Comparison of ENCODE assay signal across 1 cellular context in the genomic region with DNA sequence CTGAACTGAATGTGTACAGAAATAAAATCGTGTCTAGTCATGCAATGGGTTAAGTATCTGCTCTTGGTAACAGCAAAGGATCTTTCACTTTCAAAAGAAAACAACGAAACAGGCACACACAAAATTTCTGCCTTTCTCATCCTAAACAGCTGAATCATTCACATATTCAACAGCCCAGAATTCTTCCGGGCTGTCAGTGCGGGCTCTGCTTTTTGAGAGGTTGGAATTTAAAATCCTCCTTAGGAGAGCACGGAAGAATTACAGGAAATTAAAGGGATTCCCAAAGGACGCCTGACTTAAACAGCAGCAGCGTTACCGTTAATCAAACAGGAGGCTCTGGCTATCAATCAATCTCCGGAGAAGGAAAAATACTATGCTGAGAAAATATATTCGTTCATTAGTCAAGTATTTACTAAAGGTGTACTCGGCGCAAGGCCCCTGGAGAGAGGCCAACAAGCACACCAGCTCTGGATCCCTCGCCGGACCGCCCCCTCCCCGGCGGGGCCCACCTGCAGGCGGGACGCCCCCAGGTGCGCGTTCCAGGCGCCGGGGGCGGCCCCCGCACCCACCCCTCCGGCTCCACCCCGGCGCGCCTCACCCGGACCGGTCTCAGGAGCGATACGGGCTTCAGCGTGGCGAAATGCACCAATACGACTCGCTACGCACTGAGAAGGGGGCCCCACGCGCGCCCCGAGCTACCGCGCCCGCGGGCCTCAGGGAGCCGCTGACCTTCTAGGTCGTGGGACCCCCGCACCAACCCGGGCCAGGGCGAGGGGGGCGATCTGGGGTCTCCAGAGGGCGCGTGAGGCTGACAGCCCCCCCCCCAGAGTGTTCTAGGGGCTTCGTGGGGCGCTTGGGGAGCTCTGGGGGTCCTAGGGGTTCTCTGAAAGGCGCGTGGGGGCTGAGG.
A peak's percentile ranks its signal among the peaks of the same experiment; 100 is the strongest.
TF ChIP-seq lines count a peak whose summit lies in the region.

No MANE protein-coding gene starts in this region.

TF ChIP-seq in HepG2, 621 proteins besides CTCF, POLR2A, EP300 and RAD21 (continues in another document):
- TF ChIP-seq ZNF547 (CRISPR knock-in tag; IDR thresholded peaks at IDR 0.05) = peak; percentile 33; the same call in 1 of the 2 replicates
- TF ChIP-seq ZNF652 (CRISPR knock-in tag; IDR thresholded peaks at IDR 0.05; ENCODE audit: borderline replicate concordance, low read depth) = peak; percentile 86
- TF ChIP-seq, protein P1, sequence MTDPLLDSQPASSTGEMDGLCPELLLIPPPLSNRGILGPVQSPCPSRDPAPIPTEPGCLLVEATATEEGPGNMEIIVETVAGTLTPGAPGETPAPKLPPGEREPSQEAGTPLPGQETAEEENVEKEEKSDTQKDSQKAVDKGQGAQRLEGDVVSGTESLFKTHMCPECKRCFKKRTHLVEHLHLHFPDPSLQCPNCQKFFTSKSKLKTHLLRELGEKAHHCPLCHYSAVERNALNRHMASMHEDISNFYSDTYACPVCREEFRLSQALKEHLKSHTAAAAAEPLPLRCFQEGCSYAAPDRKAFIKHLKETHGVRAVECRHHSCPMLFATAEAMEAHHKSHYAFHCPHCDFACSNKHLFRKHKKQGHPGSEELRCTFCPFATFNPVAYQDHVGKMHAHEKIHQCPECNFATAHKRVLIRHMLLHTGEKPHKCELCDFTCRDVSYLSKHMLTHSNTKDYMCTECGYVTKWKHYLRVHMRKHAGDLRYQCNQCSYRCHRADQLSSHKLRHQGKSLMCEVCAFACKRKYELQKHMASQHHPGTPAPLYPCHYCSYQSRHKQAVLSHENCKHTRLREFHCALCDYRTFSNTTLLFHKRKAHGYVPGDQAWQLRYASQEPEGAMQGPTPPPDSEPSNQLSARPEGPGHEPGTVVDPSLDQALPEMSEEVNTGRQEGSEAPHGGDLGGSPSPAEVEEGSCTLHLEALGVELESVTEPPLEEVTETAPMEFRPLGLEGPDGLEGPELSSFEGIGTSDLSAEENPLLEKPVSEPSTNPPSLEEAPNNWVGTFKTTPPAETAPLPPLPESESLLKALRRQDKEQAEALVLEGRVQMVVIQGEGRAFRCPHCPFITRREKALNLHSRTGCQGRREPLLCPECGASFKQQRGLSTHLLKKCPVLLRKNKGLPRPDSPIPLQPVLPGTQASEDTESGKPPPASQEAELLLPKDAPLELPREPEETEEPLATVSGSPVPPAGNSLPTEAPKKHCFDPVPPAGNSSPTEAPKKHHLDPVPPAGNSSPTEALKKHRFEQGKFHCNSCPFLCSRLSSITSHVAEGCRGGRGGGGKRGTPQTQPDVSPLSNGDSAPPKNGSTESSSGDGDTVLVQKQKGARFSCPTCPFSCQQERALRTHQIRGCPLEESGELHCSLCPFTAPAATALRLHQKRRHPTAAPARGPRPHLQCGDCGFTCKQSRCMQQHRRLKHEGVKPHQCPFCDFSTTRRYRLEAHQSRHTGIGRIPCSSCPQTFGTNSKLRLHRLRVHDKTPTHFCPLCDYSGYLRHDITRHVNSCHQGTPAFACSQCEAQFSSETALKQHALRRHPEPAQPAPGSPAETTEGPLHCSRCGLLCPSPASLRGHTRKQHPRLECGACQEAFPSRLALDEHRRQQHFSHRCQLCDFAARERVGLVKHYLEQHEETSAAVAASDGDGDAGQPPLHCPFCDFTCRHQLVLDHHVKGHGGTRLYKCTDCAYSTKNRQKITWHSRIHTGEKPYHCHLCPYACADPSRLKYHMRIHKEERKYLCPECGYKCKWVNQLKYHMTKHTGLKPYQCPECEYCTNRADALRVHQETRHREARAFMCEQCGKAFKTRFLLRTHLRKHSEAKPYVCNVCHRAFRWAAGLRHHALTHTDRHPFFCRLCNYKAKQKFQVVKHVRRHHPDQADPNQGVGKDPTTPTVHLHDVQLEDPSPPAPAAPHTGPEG (CRISPR knock-in tag; IDR thresholded peaks at IDR 0.05) = no peak
- 0 out of 2 replicates have a peak, but pooled peaks have one; percentile 23 for TF ChIP-seq ZNF430 (CRISPR knock-in tag; IDR thresholded peaks at IDR 0.05)
- TF ChIP-seq ZFP41 (CRISPR knock-in tag; IDR thresholded peaks at IDR 0.05; ENCODE audit: borderline replicate concordance) = no peak
- no peak for TF ChIP-seq CEBPG (CRISPR knock-in tag; IDR thresholded peaks at IDR 0.05)
- TF ChIP-seq ELF1 (CRISPR knock-in tag; IDR thresholded peaks at IDR 0.05) = no peak
- no peak for TF ChIP-seq HES4 (CRISPR knock-in tag; IDR thresholded peaks at IDR 0.05; ENCODE audit: borderline replicate concordance)
- peak; percentile 44; the same call in 1 of the 2 replicates for TF ChIP-seq ARHGAP35 (CRISPR knock-in tag; IDR thresholded peaks at IDR 0.05; ENCODE audit: borderline replicate concordance)
- TF ChIP-seq, protein P2, sequence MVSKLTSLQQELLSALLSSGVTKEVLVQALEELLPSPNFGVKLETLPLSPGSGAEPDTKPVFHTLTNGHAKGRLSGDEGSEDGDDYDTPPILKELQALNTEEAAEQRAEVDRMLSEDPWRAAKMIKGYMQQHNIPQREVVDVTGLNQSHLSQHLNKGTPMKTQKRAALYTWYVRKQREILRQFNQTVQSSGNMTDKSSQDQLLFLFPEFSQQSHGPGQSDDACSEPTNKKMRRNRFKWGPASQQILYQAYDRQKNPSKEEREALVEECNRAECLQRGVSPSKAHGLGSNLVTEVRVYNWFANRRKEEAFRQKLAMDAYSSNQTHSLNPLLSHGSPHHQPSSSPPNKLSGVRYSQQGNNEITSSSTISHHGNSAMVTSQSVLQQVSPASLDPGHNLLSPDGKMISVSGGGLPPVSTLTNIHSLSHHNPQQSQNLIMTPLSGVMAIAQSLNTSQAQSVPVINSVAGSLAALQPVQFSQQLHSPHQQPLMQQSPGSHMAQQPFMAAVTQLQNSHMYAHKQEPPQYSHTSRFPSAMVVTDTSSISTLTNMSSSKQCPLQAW (CRISPR knock-in tag; IDR thresholded peaks at IDR 0.05) = no peak
- no peak for TF ChIP-seq POGZ (CRISPR knock-in tag; IDR thresholded peaks at IDR 0.05)
- TF ChIP-seq, protein P3, sequence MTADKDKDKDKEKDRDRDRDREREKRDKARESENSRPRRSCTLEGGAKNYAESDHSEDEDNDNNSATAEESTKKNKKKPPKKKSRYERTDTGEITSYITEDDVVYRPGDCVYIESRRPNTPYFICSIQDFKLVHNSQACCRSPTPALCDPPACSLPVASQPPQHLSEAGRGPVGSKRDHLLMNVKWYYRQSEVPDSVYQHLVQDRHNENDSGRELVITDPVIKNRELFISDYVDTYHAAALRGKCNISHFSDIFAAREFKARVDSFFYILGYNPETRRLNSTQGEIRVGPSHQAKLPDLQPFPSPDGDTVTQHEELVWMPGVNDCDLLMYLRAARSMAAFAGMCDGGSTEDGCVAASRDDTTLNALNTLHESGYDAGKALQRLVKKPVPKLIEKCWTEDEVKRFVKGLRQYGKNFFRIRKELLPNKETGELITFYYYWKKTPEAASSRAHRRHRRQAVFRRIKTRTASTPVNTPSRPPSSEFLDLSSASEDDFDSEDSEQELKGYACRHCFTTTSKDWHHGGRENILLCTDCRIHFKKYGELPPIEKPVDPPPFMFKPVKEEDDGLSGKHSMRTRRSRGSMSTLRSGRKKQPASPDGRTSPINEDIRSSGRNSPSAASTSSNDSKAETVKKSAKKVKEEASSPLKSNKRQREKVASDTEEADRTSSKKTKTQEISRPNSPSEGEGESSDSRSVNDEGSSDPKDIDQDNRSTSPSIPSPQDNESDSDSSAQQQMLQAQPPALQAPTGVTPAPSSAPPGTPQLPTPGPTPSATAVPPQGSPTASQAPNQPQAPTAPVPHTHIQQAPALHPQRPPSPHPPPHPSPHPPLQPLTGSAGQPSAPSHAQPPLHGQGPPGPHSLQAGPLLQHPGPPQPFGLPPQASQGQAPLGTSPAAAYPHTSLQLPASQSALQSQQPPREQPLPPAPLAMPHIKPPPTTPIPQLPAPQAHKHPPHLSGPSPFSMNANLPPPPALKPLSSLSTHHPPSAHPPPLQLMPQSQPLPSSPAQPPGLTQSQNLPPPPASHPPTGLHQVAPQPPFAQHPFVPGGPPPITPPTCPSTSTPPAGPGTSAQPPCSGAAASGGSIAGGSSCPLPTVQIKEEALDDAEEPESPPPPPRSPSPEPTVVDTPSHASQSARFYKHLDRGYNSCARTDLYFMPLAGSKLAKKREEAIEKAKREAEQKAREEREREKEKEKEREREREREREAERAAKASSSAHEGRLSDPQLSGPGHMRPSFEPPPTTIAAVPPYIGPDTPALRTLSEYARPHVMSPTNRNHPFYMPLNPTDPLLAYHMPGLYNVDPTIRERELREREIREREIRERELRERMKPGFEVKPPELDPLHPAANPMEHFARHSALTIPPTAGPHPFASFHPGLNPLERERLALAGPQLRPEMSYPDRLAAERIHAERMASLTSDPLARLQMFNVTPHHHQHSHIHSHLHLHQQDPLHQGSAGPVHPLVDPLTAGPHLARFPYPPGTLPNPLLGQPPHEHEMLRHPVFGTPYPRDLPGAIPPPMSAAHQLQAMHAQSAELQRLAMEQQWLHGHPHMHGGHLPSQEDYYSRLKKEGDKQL (CRISPR knock-in tag; IDR thresholded peaks at IDR 0.05; ENCODE audit: low read depth) = no peak
- no peak for TF ChIP-seq RELA (CRISPR knock-in tag; IDR thresholded peaks at IDR 0.05)
- no peak for TF ChIP-seq ZNF678 (CRISPR knock-in tag; IDR thresholded peaks at IDR 0.05)
- 0 out of 2 replicates have a peak, but pooled peaks have one; percentile 16 for TF ChIP-seq ZSCAN25 (CRISPR knock-in tag; IDR thresholded peaks at IDR 0.05)
- no peak for TF ChIP-seq MTF2 (CRISPR knock-in tag; IDR thresholded peaks at IDR 0.05; ENCODE audit: borderline replicate concordance)
- TF ChIP-seq TAF1 (CRISPR knock-in tag; IDR thresholded peaks at IDR 0.05) = no peak
- no peak for TF ChIP-seq ZNF30 (CRISPR knock-in tag; IDR thresholded peaks at IDR 0.05)
- TF ChIP-seq NFE2 (CRISPR knock-in tag; IDR thresholded peaks at IDR 0.05) = peak; percentile 68; the same call in 1 of the 2 replicates
- TF ChIP-seq MBNL3 (CRISPR knock-in tag; conservative IDR thresholded peaks at IDR 0.05) = no peak
- TF ChIP-seq SP5 (CRISPR knock-in tag; IDR thresholded peaks at IDR 0.05; ENCODE audit: borderline replicate concordance, low read depth) = peak; percentile 30; the same call in 1 of the 2 replicates
- TF ChIP-seq, protein P4, sequence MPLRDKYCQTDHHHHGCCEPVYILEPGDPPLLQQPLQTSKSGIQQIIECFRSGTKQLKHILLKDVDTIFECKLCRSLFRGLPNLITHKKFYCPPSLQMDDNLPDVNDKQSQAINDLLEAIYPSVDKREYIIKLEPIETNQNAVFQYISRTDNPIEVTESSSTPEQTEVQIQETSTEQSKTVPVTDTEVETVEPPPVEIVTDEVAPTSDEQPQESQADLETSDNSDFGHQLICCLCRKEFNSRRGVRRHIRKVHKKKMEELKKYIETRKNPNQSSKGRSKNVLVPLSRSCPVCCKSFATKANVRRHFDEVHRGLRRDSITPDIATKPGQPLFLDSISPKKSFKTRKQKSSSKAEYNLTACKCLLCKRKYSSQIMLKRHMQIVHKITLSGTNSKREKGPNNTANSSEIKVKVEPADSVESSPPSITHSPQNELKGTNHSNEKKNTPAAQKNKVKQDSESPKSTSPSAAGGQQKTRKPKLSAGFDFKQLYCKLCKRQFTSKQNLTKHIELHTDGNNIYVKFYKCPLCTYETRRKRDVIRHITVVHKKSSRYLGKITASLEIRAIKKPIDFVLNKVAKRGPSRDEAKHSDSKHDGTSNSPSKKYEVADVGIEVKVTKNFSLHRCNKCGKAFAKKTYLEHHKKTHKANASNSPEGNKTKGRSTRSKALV (CRISPR knock-in tag; IDR thresholded peaks at IDR 0.05) = 0 out of 2 replicates have a peak, but pooled peaks have one; percentile 16
- TF ChIP-seq, protein P5, sequence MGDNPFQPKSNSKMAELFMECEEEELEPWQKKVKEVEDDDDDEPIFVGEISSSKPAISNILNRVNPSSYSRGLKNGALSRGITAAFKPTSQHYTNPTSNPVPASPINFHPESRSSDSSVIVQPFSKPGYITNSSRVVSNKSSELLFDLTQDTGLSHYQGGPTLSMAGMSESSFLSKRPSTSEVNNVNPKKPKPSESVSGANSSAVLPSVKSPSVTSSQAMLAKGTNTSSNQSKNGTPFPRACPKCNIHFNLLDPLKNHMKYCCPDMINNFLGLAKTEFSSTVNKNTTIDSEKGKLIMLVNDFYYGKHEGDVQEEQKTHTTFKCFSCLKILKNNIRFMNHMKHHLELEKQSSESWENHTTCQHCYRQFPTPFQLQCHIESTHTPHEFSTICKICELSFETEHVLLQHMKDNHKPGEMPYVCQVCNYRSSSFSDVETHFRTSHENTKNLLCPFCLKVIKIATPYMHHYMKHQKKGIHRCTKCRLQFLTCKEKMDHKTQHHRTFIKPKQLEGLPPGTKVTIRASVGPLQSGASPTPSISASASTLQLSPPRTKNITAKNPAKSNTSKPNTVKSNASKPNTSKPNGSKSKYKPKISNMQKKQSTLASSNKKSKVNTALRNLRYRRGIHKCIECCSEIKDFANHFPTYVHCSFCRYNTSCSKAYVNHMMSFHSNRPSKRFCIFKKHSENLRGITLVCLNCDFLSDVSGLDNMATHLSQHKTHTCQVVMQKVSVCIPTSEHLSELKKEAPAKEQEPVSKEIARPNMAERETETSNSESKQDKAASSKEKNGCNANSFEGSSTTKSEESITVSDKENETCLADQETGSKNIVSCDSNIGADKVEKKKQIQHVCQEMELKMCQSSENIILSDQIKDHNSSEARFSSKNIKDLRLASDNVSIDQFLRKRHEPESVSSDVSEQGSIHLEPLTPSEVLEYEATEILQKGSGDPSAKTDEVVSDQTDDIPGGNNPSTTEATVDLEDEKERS (CRISPR knock-in tag; IDR thresholded peaks at IDR 0.05) = peak; percentile 11; the same call in 1 of the 2 replicates
- no peak for TF ChIP-seq RFXANK (CRISPR knock-in tag; IDR thresholded peaks at IDR 0.05)
- TF ChIP-seq, protein P6, sequence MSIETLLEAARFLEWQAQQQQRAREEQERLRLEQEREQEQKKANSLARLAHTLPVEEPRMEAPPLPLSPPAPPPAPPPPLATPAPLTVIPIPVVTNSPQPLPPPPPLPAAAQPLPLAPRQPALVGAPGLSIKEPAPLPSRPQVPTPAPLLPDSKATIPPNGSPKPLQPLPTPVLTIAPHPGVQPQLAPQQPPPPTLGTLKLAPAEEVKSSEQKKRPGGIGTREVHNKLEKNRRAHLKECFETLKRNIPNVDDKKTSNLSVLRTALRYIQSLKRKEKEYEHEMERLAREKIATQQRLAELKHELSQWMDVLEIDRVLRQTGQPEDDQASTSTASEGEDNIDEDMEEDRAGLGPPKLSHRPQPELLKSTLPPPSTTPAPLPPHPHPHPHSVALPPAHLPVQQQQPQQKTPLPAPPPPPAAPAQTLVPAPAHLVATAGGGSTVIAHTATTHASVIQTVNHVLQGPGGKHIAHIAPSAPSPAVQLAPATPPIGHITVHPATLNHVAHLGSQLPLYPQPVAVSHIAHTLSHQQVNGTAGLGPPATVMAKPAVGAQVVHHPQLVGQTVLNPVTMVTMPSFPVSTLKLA (IDR thresholded peaks at IDR 0.05) = no peak
- no peak for TF ChIP-seq ATF1 (CRISPR knock-in tag; IDR thresholded peaks at IDR 0.05)
- no peak for TF ChIP-seq SP1 (IDR thresholded peaks at IDR 0.05)
- 0 out of 2 replicates have a peak, but pooled peaks have one; percentile 31 for TF ChIP-seq SP1 (CRISPR knock-in tag; IDR thresholded peaks at IDR 0.05)
- no peak for TF ChIP-seq ZNF326 (CRISPR knock-in tag; IDR thresholded peaks at IDR 0.05; ENCODE audit: borderline replicate concordance)
- TF ChIP-seq NR1H2 (CRISPR knock-in tag; IDR thresholded peaks at IDR 0.05; ENCODE audit: borderline replicate concordance, low read depth) = no peak
- peak; percentile 6; the same call in 1 of the 2 replicates for TF ChIP-seq ZFP82 (CRISPR knock-in tag; IDR thresholded peaks at IDR 0.05; ENCODE audit: borderline replicate concordance)
- no peak for TF ChIP-seq MEF2D (CRISPR knock-in tag; IDR thresholded peaks at IDR 0.05)
- no peak for TF ChIP-seq HCFC1 (IDR thresholded peaks at IDR 0.05; ENCODE audit: low read depth, low read length)
- TF ChIP-seq, protein P7, sequence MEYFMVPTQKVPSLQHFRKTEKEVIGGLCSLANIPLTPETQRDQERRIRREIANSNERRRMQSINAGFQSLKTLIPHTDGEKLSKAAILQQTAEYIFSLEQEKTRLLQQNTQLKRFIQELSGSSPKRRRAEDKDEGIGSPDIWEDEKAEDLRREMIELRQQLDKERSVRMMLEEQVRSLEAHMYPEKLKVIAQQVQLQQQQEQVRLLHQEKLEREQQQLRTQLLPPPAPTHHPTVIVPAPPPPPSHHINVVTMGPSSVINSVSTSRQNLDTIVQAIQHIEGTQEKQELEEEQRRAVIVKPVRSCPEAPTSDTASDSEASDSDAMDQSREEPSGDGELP (IDR thresholded peaks at IDR 0.05; ENCODE audit: borderline replicate concordance, low read depth) = no peak; the same call in 1 of the 2 replicates
